Comparison of ENCODE assay signal across 8 cellular contexts in the genomic region with DNA sequence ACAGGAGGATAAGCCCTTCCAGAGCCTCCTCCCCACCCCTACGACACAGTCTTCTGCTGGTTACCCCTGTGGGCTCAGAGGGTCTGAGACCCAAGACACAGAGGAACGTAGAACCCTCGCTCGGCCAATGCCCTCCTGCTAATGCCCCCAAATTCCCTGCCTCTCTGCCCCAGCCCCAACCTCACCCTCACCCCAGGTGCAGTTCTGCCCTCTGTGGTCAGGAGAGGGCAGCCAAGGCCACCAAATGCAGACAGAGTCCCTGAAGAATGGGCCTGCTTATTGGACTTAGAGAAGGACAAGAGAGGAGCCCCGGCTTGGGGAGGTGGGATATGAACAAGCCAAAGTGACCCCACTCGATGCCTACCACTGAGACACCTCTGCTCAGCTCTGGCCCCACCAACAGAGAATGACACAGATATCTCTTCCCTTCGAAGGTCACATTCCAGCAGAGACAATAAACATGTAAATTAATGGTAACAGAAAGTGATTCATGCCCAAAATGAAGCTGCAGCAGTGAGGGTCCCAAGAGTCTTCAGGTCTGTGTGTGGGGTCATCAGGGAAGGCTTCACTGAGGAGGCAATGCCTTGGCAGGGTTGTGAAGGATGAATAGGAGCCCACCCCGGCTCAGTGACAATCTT.
DNase-seq lines count a peak whose midpoint lies in the region; ATAC-seq and TF ChIP-seq lines count a peak whose summit lies in the region.

No MANE protein-coding gene starts in this region.

- ATAC-seq in GM18511 (IDR thresholded peaks at IDR 0.05; ENCODE audit: unreplicated experiment) (no peak), GM18519 (IDR thresholded peaks at IDR 0.05; ENCODE audit: low FRiP score, unreplicated experiment) (no peak)

- DNase-seq in NCI-H524 (lab: John Stamatoyannopoulos, UW) (peak; percentile 6 to 46), NCI-H524 treated with DMSO at 0.1 percent for 48 hours (lab: John Stamatoyannopoulos, UW) (no peak), dorsolateral prefrontal cortex (peak in 4 of 10 donors; percentile 17 to 54 (median 34))
- DNase-seq in activated CD4-positive, alpha-beta T cell treated with anti-CD3 and anti-CD28 coated beads, Interleukin-2, amount 50 U/mL, for 4 hours, result no peak

- no peak overlapping the region for H2AFZ ChIP-seq in Loucy (ENCODE audit: low read length)
- H2AFZ ChIP-seq in parathyroid adenoma, result no peak overlapping the region

- H3K27me3 ChIP-seq in Loucy (ENCODE audit: insufficient read depth, low read length, poor library complexity, severe bottlenecking) (no peaks in the 10 kb centered on the region), dorsolateral prefrontal cortex (peaks cover 0 to 11% (median 0%) of the 10 kb centered on the region in 45 donors), parathyroid adenoma (ENCODE audit: control insufficient read depth, insufficient read depth, low read length) (no peaks in the 10 kb centered on the region)

- H3K4me3 ChIP-seq in Loucy (ENCODE audit: low read length, poor library complexity, severe bottlenecking), result no peak overlapping the region
- no peak overlapping the region for H3K4me3 ChIP-seq in dorsolateral prefrontal cortex
- no peak overlapping the region for H3K4me3 ChIP-seq in parathyroid adenoma (ENCODE audit: low read depth, low read length)

- no peaks in the 10 kb centered on the region for H4K20me1 ChIP-seq in Loucy (ENCODE audit: insufficient read depth, low read length, poor library complexity, severe bottlenecking)

- H3K9me3 ChIP-seq in Loucy (ENCODE audit: insufficient read depth, low read depth, low read length), result no peaks in the 10 kb centered on the region
- H3K9me3 ChIP-seq in parathyroid adenoma (ENCODE audit: control insufficient read depth, low read length), result no peaks in the 10 kb centered on the region

- H3K4me2 ChIP-seq in Loucy (ENCODE audit: low read depth, low read length, poor library complexity, severe bottlenecking) (no peak overlapping the region), parathyroid adenoma (ENCODE audit: low read length) (no peak overlapping the region)

- intact Hi-C loops in dorsolateral prefrontal cortex (cut with DNase I), result no loop called here

- no peaks in the 10 kb centered on the region for H3F3A ChIP-seq in Loucy (ENCODE audit: low read depth)

- H3K9ac ChIP-seq in Loucy (ENCODE audit: low read depth, low read length, poor library complexity, severe bottlenecking), result no peak overlapping the region
- no peak overlapping the region for H3K9ac ChIP-seq in parathyroid adenoma

- H3K79me2 ChIP-seq in Loucy (ENCODE audit: insufficient read depth, low read length), result no peaks in the 10 kb centered on the region
- no peaks in the 10 kb centered on the region for H3K79me2 ChIP-seq in parathyroid adenoma

- H3K9me2 ChIP-seq in Loucy (replicated peaks; ENCODE audit: low read depth, low read length), result no peaks in the 10 kb centered on the region

- TF ChIP-seq CTCF in Loucy (conservative IDR thresholded peaks at IDR 0.05; ENCODE audit: low read length) (peak; percentile 58), dorsolateral prefrontal cortex (IDR thresholded peaks at IDR 0.05 in 54 of 56, conservative IDR thresholded peaks at IDR 0.05 in 2 of 56; ENCODE audit: low read depth in 1 of 56, partially characterized antibody in 56 of 56) (peak in 38 of 56 donors; percentile 11 to 56 (median 34)), parathyroid adenoma (IDR thresholded peaks at IDR 0.05) (peak; percentile 10)

- H3K36me3 ChIP-seq in Loucy (ENCODE audit: insufficient read depth, low read length) (no peaks in the 10 kb centered on the region), parathyroid adenoma (ENCODE audit: control insufficient read depth, insufficient read depth, low read length) (no peaks in the 10 kb centered on the region)

- H3K4me1 ChIP-seq in Loucy (ENCODE audit: insufficient read depth, low read length, poor library complexity, severe bottlenecking) (no peaks in the 10 kb centered on the region), parathyroid adenoma (no peaks in the 10 kb centered on the region)

- H3K27ac ChIP-seq in dorsolateral prefrontal cortex (no peak overlapping the region), parathyroid adenoma (no peak overlapping the region)

Comparison
In these comparisons a context has a peak if more than half of its experiments do, and no peak if none do; other contexts are left out.
1. DNase-seq: peak in NCI-H524 (2 of 2); none in NCI-H524 treated with DMSO at 0.1 percent for 48 hours (single experiment) and activated CD4-positive, alpha-beta T cell treated with anti-CD3 and anti-CD28 coated beads, Interleukin-2, amount 50 U/mL, for 4 hours (0 of 2).
2. Peak in every context shown above with its lines, with median percentiles within 50 percentile points of each other: CTCF ChIP-seq.